Comparison of ENCODE assay signal across 8 cellular contexts in genomic region chr17:82457790-82458129, GRCh38. TPM values are rescaled to one million over a fixed set of nuclear protein-coding genes. Genes with fewer than 3 reads are reported as not detected.
A peak's percentile ranks its signal among the peaks of the same experiment; 100 is the strongest.
DNase-seq lines count a peak whose midpoint lies in the region; ATAC-seq, FAIRE-seq and TF ChIP-seq lines count a peak whose summit lies in the region.

No MANE protein-coding gene starts in this region.

- H3K4me3 ChIP-seq in HepG2 (replicated peaks in 1 of 3; ENCODE audit: insufficient read depth in 1 of 3, low read depth in 2 of 3, low read length in 3 of 3) (peak overlapping the region; percentile 68 to 99 (median 83)), thymus (ENCODE audit: low read length) (peak overlapping the region; percentile 74)

- TF ChIP-seq RAD21 in HepG2 (CRISPR knock-in tag; IDR thresholded peaks at IDR 0.05) = no peak

- DNase-seq in activated CD4-positive, alpha-beta T cell treated with anti-CD3 and anti-CD28 coated beads, Interleukin-2, amount 10 ng/mL, durations not matched to agents 7 days and 5 days = no peak
- DNase-seq in activated CD4-positive, alpha-beta T cell treated with anti-CD3 and anti-CD28 coated beads for 1 hour = no peak
- DNase-seq in HepG2 (ENCODE audit: low spot score) (no peak), NCI-H1930 (lab: John Stamatoyannopoulos, UW) (no peak)

- TF ChIP-seq EP300 in HepG2 (IDR thresholded peaks at IDR 0.05; ENCODE audit: low read depth in 2 of 2, low read length in 2 of 2) (no peak), HepG2 (CRISPR knock-in tag; IDR thresholded peaks at IDR 0.05; ENCODE audit: borderline replicate concordance) (no peak)

- H3K36me3 Mint-ChIP-seq in activated CD4-positive, alpha-beta T cell treated with anti-CD3 and anti-CD28 coated beads, Interleukin-2, amount 10 ng/mL, durations not matched to agents 7 days and 5 days (ENCODE audit: low read depth) = peaks cover 42% of the 10 kb centered on the region

- peak overlapping the region; percentile 94 for H3K4me3 Mint-ChIP-seq in activated CD4-positive, alpha-beta T cell treated with anti-CD3 and anti-CD28 coated beads, Interleukin-2, amount 10 ng/mL, durations not matched to agents 7 days and 5 days

- no peak for ATAC-seq in HepG2
- ATAC-seq in GM21360 (IDR thresholded peaks at IDR 0.05; ENCODE audit: unreplicated experiment) = no peak
- ATAC-seq in GM19467 (IDR thresholded peaks at IDR 0.05; ENCODE audit: unreplicated experiment) = no peak

- TF ChIP-seq POLR2A in HepG2 (IDR thresholded peaks at IDR 0.05; ENCODE audit: insufficient read depth in 1 of 2, low read depth in 2 of 2, low read length in 2 of 2) = no peak

- 0% methylated on average over 3 of the region's 3 CpGs for WGBS in HepG2 (ENCODE audit: low lambda C conversion rate)
- 4% methylated on average over 3 of the region's 3 CpGs for WGBS in thymus

- H4K20me1 ChIP-seq in HepG2 (ENCODE audit: insufficient read depth, low read length) = peaks cover 9% of the 10 kb centered on the region; the same call in 1 of the 2 replicates

- CTCF ChIA-PET in activated CD4-positive, alpha-beta T cell treated with anti-CD3 and anti-CD28 coated beads, Interleukin-2, amount 10 ng/mL, durations not matched to agents 7 days and 5 days (lab: Charles Lee) = no interaction called here
- CTCF ChIA-PET in HepG2 (lab: Yijun Ruan, JAX; ENCODE audit: low intra/inter-chr PET ratio, low total read pairs) = no interaction called here

- intact Hi-C loops in HepG2 (cut with micrococcal nuclease; ENCODE audit: unreplicated experiment) = loop anchor here (1.0 to 2.0 kb wide), 4 partner anchors 7 to 97 kb away; partner anchors contain the start of genes CYBC1, HEXD and OGFOD3

- peak overlapping the region; percentile 98 for H3K9ac ChIP-seq in HepG2 (ENCODE audit: insufficient read depth, low read depth, low read length)

- H3K36me3 ChIP-seq in HepG2 (replicated peaks in 1 of 2; ENCODE audit: control insufficient read depth in 1 of 2, insufficient read depth in 2 of 2, low read length in 2 of 2) (peaks cover 5 to 22% of the 10 kb centered on the region in 2 experiments; a peak in 4 of 5 replicates), thymus (ENCODE audit: control insufficient read depth, insufficient read depth) (peaks cover 27% of the 10 kb centered on the region)

- in situ Hi-C loops in HepG2 (cut with HindIII; ENCODE audit: extremely low pct_ligation_motif_present, low pct_unique_long_range_greater_than_20kb) = no loop called here

- peaks cover 41% of the 10 kb centered on the region for H3K4me1 Mint-ChIP-seq in activated CD4-positive, alpha-beta T cell treated with anti-CD3 and anti-CD28 coated beads, Interleukin-2, amount 10 ng/mL, durations not matched to agents 7 days and 5 days

- H3K27ac ChIP-seq in angular gyrus (ENCODE audit: low read depth, low read length) (peak overlapping the region; percentile 100), HepG2 (ENCODE audit: extremely low read length, insufficient read depth, low read length) (peak overlapping the region; percentile 96), thymus (ENCODE audit: low read depth) (peak overlapping the region; percentile 100)

- FAIRE-seq in HepG2 (lab: Jason Lieb, UNC) = no peak

- H3K9me3 ChIP-seq in HepG2 (ENCODE audit: low read length) = no peaks in the 10 kb centered on the region
- no peaks in the 10 kb centered on the region for H3K9me3 ChIP-seq in thymus (ENCODE audit: control insufficient read depth)

- TSS peak; percentile 97 for BruUV-seq in HepG2 (replicated peaks; lab: Mats Ljungman, UMichigan)

- peaks cover 8% of the 10 kb centered on the region for H3K9me3 Mint-ChIP-seq in activated CD4-positive, alpha-beta T cell treated with anti-CD3 and anti-CD28 coated beads, Interleukin-2, amount 10 ng/mL, durations not matched to agents 7 days and 5 days

- H3K4me1 ChIP-seq in HepG2 (ENCODE audit: insufficient read depth, low read length) (peaks cover 58% of the 10 kb centered on the region), thymus (ENCODE audit: control insufficient read depth, insufficient read depth, low read length) (peaks cover 14% of the 10 kb centered on the region)

- H2AFZ ChIP-seq in HepG2 (ENCODE audit: low read length) = no peak overlapping the region

- H3K4me2 ChIP-seq in HepG2 (ENCODE audit: low read depth, low read length) = peak overlapping the region; percentile 97

- H3K79me2 ChIP-seq in HepG2 (ENCODE audit: insufficient read depth, low read length) = peaks cover 10% of the 10 kb centered on the region

- no peaks in the 10 kb centered on the region for H3K27me3 Mint-ChIP-seq in activated CD4-positive, alpha-beta T cell treated with anti-CD3 and anti-CD28 coated beads, Interleukin-2, amount 10 ng/mL, durations not matched to agents 7 days and 5 days

- POLR2A ChIA-PET in activated CD4-positive, alpha-beta T cell treated with anti-CD3 and anti-CD28 coated beads, Interleukin-2, amount 10 ng/mL, durations not matched to agents 7 days and 5 days (lab: Charles Lee) = interaction anchor here (1.0 kb wide), 1 partner anchor 11 kb away, joined by 3 read pairs; no protein-coding TSS in a partner anchor
- POLR2A ChIA-PET in HepG2 (lab: Yijun Ruan, JAX) = interaction anchor here (1.0 to 1.9 kb wide), 9 partner anchors 37 to 165 kb away, joined by 3 to 6 read pairs (median 3); partner anchors contain the start of genes FOXK2, HEXD and OGFOD3

- TF ChIP-seq CTCF in HepG2 (CRISPR knock-in tag; IDR thresholded peaks at IDR 0.05) = no peak

- H3K27me3 ChIP-seq in HepG2 (ENCODE audit: control insufficient read depth in 1 of 2, insufficient read depth in 2 of 2, low read length in 2 of 2) = no peaks in the 10 kb centered on the region
- no peaks in the 10 kb centered on the region for H3K27me3 ChIP-seq in thymus (ENCODE audit: control insufficient read depth, insufficient read depth)

- H3K27ac Mint-ChIP-seq in activated CD4-positive, alpha-beta T cell treated with anti-CD3 and anti-CD28 coated beads, Interleukin-2, amount 10 ng/mL, durations not matched to agents 7 days and 5 days = peak overlapping the region; percentile 93

RNA-seq across cellular contexts. Expression of gene NARF, which starts 0.8 kb away (rescaled TPM):
- total RNA-seq in activated CD4-positive, alpha-beta T cell treated with anti-CD3 and anti-CD28 coated beads, Interleukin-2, amount 10 ng/mL, durations not matched to agents 7 days and 5 days = 100 to 1,000 TPM; 105 to 117 TPM
- 61.1 and 69.8 TPM in 2 replicates for total RNA-seq in HepG2 (2016; rRNA removed; fragmentation: Illumina TruSeq; extraction: Trizol)
- total RNA-seq in HepG2 (2016; cell fraction: cytosol; rRNA removed; fragmentation: Illumina TruSeq; extraction: Trizol; ENCODE audit: low read depth) = 34.2 and 37.8 TPM in 2 replicates
- total RNA-seq in HepG2 (2016; cell fraction: insoluble cytoplasmic fraction; rRNA removed; fragmentation: Illumina TruSeq; extraction: Trizol) = 63.6 and 70.0 TPM in 2 replicates
- 62.0 and 64.0 TPM in 2 replicates for total RNA-seq in HepG2 (2016; cell fraction: membrane; rRNA removed; fragmentation: Illumina TruSeq; extraction: Trizol)
- 32.3 and 41.4 TPM in 2 replicates for total RNA-seq in HepG2 (2016; cell fraction: nucleus; rRNA removed; fragmentation: Illumina TruSeq; extraction: Trizol)
- polyA plus RNA-seq in HepG2 (2011; rRNA removed) = 137 and 144 TPM in 2 replicates
- polyA plus RNA-seq in HepG2 (2011; cell fraction: cytosol; rRNA removed) = 155 and 177 TPM in 2 replicates
- polyA plus RNA-seq in HepG2 (2011; cell fraction: nucleus; rRNA removed) = 165 and 174 TPM in 2 replicates
- 79.6 and 111 TPM in 2 replicates for polyA plus RNA-seq in HepG2 (2012)
- polyA plus RNA-seq in HepG2 (2016; cell fraction: cytosol; fragmentation: Illumina TruSeq; extraction: Trizol; ENCODE audit: low read depth) = 46.7 and 48.3 TPM in 2 replicates
- 78.0 and 81.9 TPM in 2 replicates for polyA plus RNA-seq in HepG2 (2016; cell fraction: insoluble cytoplasmic fraction; fragmentation: Illumina TruSeq; extraction: Trizol; ENCODE audit: low read depth)
- 47.5 and 59.5 TPM in 2 replicates for polyA plus RNA-seq in HepG2 (2016; cell fraction: membrane; fragmentation: Illumina TruSeq; extraction: Trizol; ENCODE audit: low read depth)
- 89.0 and 97.4 TPM in 2 replicates for polyA plus RNA-seq in HepG2 (2016; cell fraction: nucleus; fragmentation: Illumina TruSeq; extraction: Trizol; ENCODE audit: insufficient read depth, low read depth)
- 42.5 and 59.2 TPM in 2 replicates for polyA minus RNA-seq in HepG2 (2011; rRNA and poly(A)+ RNA removed; ENCODE audit: low replicate concordance)
- 31.3 and 38.9 TPM in 2 replicates for polyA minus RNA-seq in HepG2 (2011; cell fraction: cytosol; rRNA and poly(A)+ RNA removed)
- polyA minus RNA-seq in HepG2 (2011; cell fraction: nucleus; rRNA and poly(A)+ RNA removed) = 31.5 and 44.4 TPM in 2 replicates
- 137 TPM for polyA plus RNA-seq in thymus

RNA-seq across cellular contexts. Expression of gene CYBC1, which starts 7.2 kb away (rescaled TPM):
- total RNA-seq in activated CD4-positive, alpha-beta T cell treated with anti-CD3 and anti-CD28 coated beads, Interleukin-2, amount 10 ng/mL, durations not matched to agents 7 days and 5 days = 100 to 1,000 TPM; 300 to 324 TPM
- total RNA-seq in HepG2 (2016; rRNA removed; fragmentation: Illumina TruSeq; extraction: Trizol) = 27.1 and 43.4 TPM in 2 replicates
- 72.9 and 78.4 TPM in 2 replicates for total RNA-seq in HepG2 (2016; cell fraction: cytosol; rRNA removed; fragmentation: Illumina TruSeq; extraction: Trizol; ENCODE audit: low read depth)
- 23.7 and 43.2 TPM in 2 replicates for total RNA-seq in HepG2 (2016; cell fraction: insoluble cytoplasmic fraction; rRNA removed; fragmentation: Illumina TruSeq; extraction: Trizol)
- 74.7 and 83.2 TPM in 2 replicates for total RNA-seq in HepG2 (2016; cell fraction: membrane; rRNA removed; fragmentation: Illumina TruSeq; extraction: Trizol)
- total RNA-seq in HepG2 (2016; cell fraction: nucleus; rRNA removed; fragmentation: Illumina TruSeq; extraction: Trizol) = 38.5 and 40.4 TPM in 2 replicates
- polyA plus RNA-seq in HepG2 (2011; rRNA removed) (44.1 and 56.8 TPM in 2 replicates), thymus (103 TPM)
- polyA plus RNA-seq in HepG2 (2011; cell fraction: cytosol; rRNA removed) = 43.1 and 61.0 TPM in 2 replicates
- 170 and 187 TPM in 2 replicates for polyA plus RNA-seq in HepG2 (2011; cell fraction: nucleus; rRNA removed)
- polyA plus RNA-seq in HepG2 (2012) = 22.9 and 33.5 TPM in 2 replicates
- 7.9 and 8.6 TPM in 2 replicates for polyA plus RNA-seq in HepG2 (2016; cell fraction: cytosol; fragmentation: Illumina TruSeq; extraction: Trizol; ENCODE audit: low read depth)
- polyA plus RNA-seq in HepG2 (2016; cell fraction: insoluble cytoplasmic fraction; fragmentation: Illumina TruSeq; extraction: Trizol; ENCODE audit: low read depth) = 17.6 and 23.7 TPM in 2 replicates
- polyA plus RNA-seq in HepG2 (2016; cell fraction: membrane; fragmentation: Illumina TruSeq; extraction: Trizol; ENCODE audit: low read depth) = 13.1 and 13.7 TPM in 2 replicates
- polyA plus RNA-seq in HepG2 (2016; cell fraction: nucleus; fragmentation: Illumina TruSeq; extraction: Trizol; ENCODE audit: insufficient read depth, low read depth) = 99.7 and 100 TPM in 2 replicates
- 44.8 and 70.0 TPM in 2 replicates for polyA minus RNA-seq in HepG2 (2011; rRNA and poly(A)+ RNA removed; ENCODE audit: low replicate concordance)
- polyA minus RNA-seq in HepG2 (2011; cell fraction: cytosol; rRNA and poly(A)+ RNA removed) = 34.6 and 36.4 TPM in 2 replicates
- polyA minus RNA-seq in HepG2 (2011; cell fraction: nucleus; rRNA and poly(A)+ RNA removed) = 46.0 and 49.1 TPM in 2 replicates

RNA-seq across cellular contexts. Expression of gene OGFOD3, which starts 39.4 kb away (rescaled TPM):
- total RNA-seq in activated CD4-positive, alpha-beta T cell treated with anti-CD3 and anti-CD28 coated beads, Interleukin-2, amount 10 ng/mL, durations not matched to agents 7 days and 5 days = 10 to 100 TPM; 23.8 to 28.0 TPM
- total RNA-seq in HepG2 (2016; rRNA removed; fragmentation: Illumina TruSeq; extraction: Trizol) = 19.3 and 42.1 TPM in 2 replicates
- total RNA-seq in HepG2 (2016; cell fraction: cytosol; rRNA removed; fragmentation: Illumina TruSeq; extraction: Trizol; ENCODE audit: low read depth) = 44.1 and 48.5 TPM in 2 replicates
- 18.4 and 43.0 TPM in 2 replicates for total RNA-seq in HepG2 (2016; cell fraction: insoluble cytoplasmic fraction; rRNA removed; fragmentation: Illumina TruSeq; extraction: Trizol)
- 47.3 and 50.8 TPM in 2 replicates for total RNA-seq in HepG2 (2016; cell fraction: membrane; rRNA removed; fragmentation: Illumina TruSeq; extraction: Trizol)
- 29.1 and 32.9 TPM in 2 replicates for total RNA-seq in HepG2 (2016; cell fraction: nucleus; rRNA removed; fragmentation: Illumina TruSeq; extraction: Trizol)
- polyA plus RNA-seq in HepG2 (2011; rRNA removed) (40.0 and 48.0 TPM in 2 replicates), thymus (14.1 TPM)
- polyA plus RNA-seq in HepG2 (2011; cell fraction: cytosol; rRNA removed) = 45.1 and 55.2 TPM in 2 replicates
- polyA plus RNA-seq in HepG2 (2011; cell fraction: nucleus; rRNA removed) = 42.8 and 53.8 TPM in 2 replicates
- polyA plus RNA-seq in HepG2 (2012) = 30.1 and 30.6 TPM in 2 replicates
- 22.8 and 30.9 TPM in 2 replicates for polyA plus RNA-seq in HepG2 (2016; cell fraction: cytosol; fragmentation: Illumina TruSeq; extraction: Trizol; ENCODE audit: low read depth)
- 20.3 and 20.6 TPM in 2 replicates for polyA plus RNA-seq in HepG2 (2016; cell fraction: insoluble cytoplasmic fraction; fragmentation: Illumina TruSeq; extraction: Trizol; ENCODE audit: low read depth)
- 24.3 and 28.8 TPM in 2 replicates for polyA plus RNA-seq in HepG2 (2016; cell fraction: membrane; fragmentation: Illumina TruSeq; extraction: Trizol; ENCODE audit: low read depth)
- 57.8 and 59.9 TPM in 2 replicates for polyA plus RNA-seq in HepG2 (2016; cell fraction: nucleus; fragmentation: Illumina TruSeq; extraction: Trizol; ENCODE audit: insufficient read depth, low read depth)
- 17.2 and 64.0 TPM in 2 replicates for polyA minus RNA-seq in HepG2 (2011; rRNA and poly(A)+ RNA removed; ENCODE audit: low replicate concordance)
- polyA minus RNA-seq in HepG2 (2011; cell fraction: cytosol; rRNA and poly(A)+ RNA removed) = 31.0 and 31.1 TPM in 2 replicates
- polyA minus RNA-seq in HepG2 (2011; cell fraction: nucleus; rRNA and poly(A)+ RNA removed) = 16.2 and 18.9 TPM in 2 replicates

RNA-seq across cellular contexts. Expression of gene HEXD, which starts 39.6 kb away (rescaled TPM):
- 10 to 100 TPM; 65.5 to 70.2 TPM for total RNA-seq in activated CD4-positive, alpha-beta T cell treated with anti-CD3 and anti-CD28 coated beads, Interleukin-2, amount 10 ng/mL, durations not matched to agents 7 days and 5 days
- total RNA-seq in HepG2 (2016; rRNA removed; fragmentation: Illumina TruSeq; extraction: Trizol) = 12.4 and 22.3 TPM in 2 replicates
- total RNA-seq in HepG2 (2016; cell fraction: cytosol; rRNA removed; fragmentation: Illumina TruSeq; extraction: Trizol; ENCODE audit: low read depth) = 6.5 and 7.4 TPM in 2 replicates
- 9.5 and 21.5 TPM in 2 replicates for total RNA-seq in HepG2 (2016; cell fraction: insoluble cytoplasmic fraction; rRNA removed; fragmentation: Illumina TruSeq; extraction: Trizol)
- 8.1 and 9.0 TPM in 2 replicates for total RNA-seq in HepG2 (2016; cell fraction: membrane; rRNA removed; fragmentation: Illumina TruSeq; extraction: Trizol)
- total RNA-seq in HepG2 (2016; cell fraction: nucleus; rRNA removed; fragmentation: Illumina TruSeq; extraction: Trizol) = 22.1 and 27.5 TPM in 2 replicates
- 41.8 and 63.2 TPM in 2 replicates for polyA plus RNA-seq in HepG2 (2011; rRNA removed)
- polyA plus RNA-seq in HepG2 (2011; cell fraction: cytosol; rRNA removed) = 20.9 and 28.4 TPM in 2 replicates
- 726 and 860 TPM in 2 replicates for polyA plus RNA-seq in HepG2 (2011; cell fraction: nucleus; rRNA removed)
- polyA plus RNA-seq in HepG2 (2012) = 33.2 and 40.0 TPM in 2 replicates
- 5.4 and 7.5 TPM in 2 replicates for polyA plus RNA-seq in HepG2 (2016; cell fraction: cytosol; fragmentation: Illumina TruSeq; extraction: Trizol; ENCODE audit: low read depth)
- 16.9 and 19.6 TPM in 2 replicates for polyA plus RNA-seq in HepG2 (2016; cell fraction: insoluble cytoplasmic fraction; fragmentation: Illumina TruSeq; extraction: Trizol; ENCODE audit: low read depth)
- 6.9 and 9.6 TPM in 2 replicates for polyA plus RNA-seq in HepG2 (2016; cell fraction: membrane; fragmentation: Illumina TruSeq; extraction: Trizol; ENCODE audit: low read depth)
- polyA plus RNA-seq in HepG2 (2016; cell fraction: nucleus; fragmentation: Illumina TruSeq; extraction: Trizol; ENCODE audit: insufficient read depth, low read depth) = 83.7 and 89.3 TPM in 2 replicates
- 14.8 and 25.5 TPM in 2 replicates for polyA minus RNA-seq in HepG2 (2011; rRNA and poly(A)+ RNA removed; ENCODE audit: low replicate concordance)
- 12.8 and 13.5 TPM in 2 replicates for polyA minus RNA-seq in HepG2 (2011; cell fraction: cytosol; rRNA and poly(A)+ RNA removed)
- polyA minus RNA-seq in HepG2 (2011; cell fraction: nucleus; rRNA and poly(A)+ RNA removed) = 52.1 and 55.8 TPM in 2 replicates
- polyA plus RNA-seq in thymus = 186 TPM
